7 cellular contexts compared by ENCODE assay signal in the genomic region with DNA sequence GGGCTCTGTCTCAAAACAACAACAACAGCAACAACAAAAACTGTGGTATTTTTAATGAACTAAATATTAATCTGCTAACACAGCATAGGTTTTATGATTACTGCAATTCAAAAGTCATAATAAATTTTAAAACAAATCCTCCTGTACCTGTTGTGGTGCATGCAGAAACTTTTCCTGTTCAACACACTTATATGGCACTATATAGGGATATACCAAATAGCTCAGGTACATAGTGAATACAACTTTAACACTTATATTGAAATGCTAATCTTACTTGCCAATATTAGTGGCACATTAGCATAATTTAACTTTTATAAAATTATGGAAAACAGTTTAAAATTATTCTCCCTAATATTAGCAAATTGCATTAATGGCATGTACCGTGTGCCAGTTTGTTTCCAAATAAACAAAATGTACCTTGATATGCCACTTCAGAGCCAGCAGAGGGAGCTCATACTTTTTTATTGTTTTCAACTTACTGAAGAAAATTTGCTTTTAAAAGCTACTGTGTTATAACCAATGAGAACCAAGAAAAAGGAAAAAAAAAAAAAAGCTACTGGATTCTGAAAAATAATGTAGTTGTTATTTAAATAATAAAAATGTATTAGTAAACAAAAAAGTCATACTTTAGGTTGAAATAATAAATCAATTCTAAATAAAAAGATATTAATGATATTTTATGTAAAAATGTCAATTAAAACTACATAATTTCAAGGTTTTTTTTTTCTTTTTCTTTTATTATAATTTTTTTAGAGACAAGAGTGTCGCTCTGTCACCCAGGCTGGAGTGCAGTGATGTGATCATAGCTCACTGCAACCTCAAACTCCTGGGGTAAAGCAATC. TPM values are rescaled to one million over a fixed set of nuclear protein-coding genes. Genes with fewer than 3 reads are reported as not detected.
DNase-seq lines count a peak whose midpoint lies in the region; ATAC-seq, FAIRE-seq and TF ChIP-seq lines count a peak whose summit lies in the region.

No MANE protein-coding gene starts in this region.

- DNase-seq in EH (ENCODE audit: low read depth) (peak; percentile 63), RPMI7951 (ENCODE audit: low read depth) (peak; percentile 53), endothelial cell of umbilical vein (ENCODE audit: low read depth, low spot score) (peak; percentile 53)
- no peak for DNase-seq in activated T-cell treated with anti-CD3 and anti-CD28 coated beads, Interleukin-2, amount 50 U/mL, for 24 hours

- H3K36me3 ChIP-seq in endothelial cell of umbilical vein (ENCODE audit: control insufficient read depth in 2 of 2, extremely low read depth in 1 of 2, insufficient read depth in 2 of 2, low read length in 2 of 2), result no peaks in the 10 kb centered on the region
- H3K36me3 ChIP-seq in neural cell (ENCODE audit: insufficient read depth, low read length), result no peaks in the 10 kb centered on the region

- H3K4me1 ChIP-seq in endothelial cell of umbilical vein (ENCODE audit: control insufficient read depth, extremely low read depth, insufficient read depth, low read length), result no peaks in the 10 kb centered on the region

- TF ChIP-seq CTCF in endothelial cell of umbilical vein (IDR thresholded peaks at IDR 0.05; ENCODE audit: extremely low read depth in 1 of 2, insufficient read depth in 1 of 2, low read depth in 1 of 2, low read length in 2 of 2), result peak; percentile 30 to 39
- peak; percentile 76 for TF ChIP-seq CTCF in neural cell (IDR thresholded peaks at IDR 0.05; ENCODE audit: poor library complexity, severe bottlenecking)

- no TSS peak for BruUV-seq in endothelial cell of umbilical vein (replicated peaks; lab: Mats Ljungman, UMichigan)

- no peak for TF ChIP-seq EP300 in neural cell (conservative IDR thresholded peaks at IDR 0.05; ENCODE audit: poor library complexity, severe bottlenecking)

- H3K9ac ChIP-seq in endothelial cell of umbilical vein (replicated peaks; ENCODE audit: extremely low read depth, insufficient read depth, low read length) (no peak overlapping the region), neural cell (ENCODE audit: low read length) (no peak overlapping the region)

- H3K79me2 ChIP-seq in endothelial cell of umbilical vein (ENCODE audit: control insufficient read depth, insufficient read depth, low read length), result no peaks in the 10 kb centered on the region
- H3K79me2 ChIP-seq in neural cell (replicated peaks; ENCODE audit: insufficient read depth, low read length), result no peaks in the 10 kb centered on the region

- no peaks in the 10 kb centered on the region for H3K9me2 ChIP-seq in neural cell (ENCODE audit: insufficient read depth, low read length)

- no peak overlapping the region for H3K27ac Mint-ChIP-seq in activated T-cell treated with anti-CD3 and anti-CD28 coated beads, Interleukin-2, amount 50 U/mL, for 24 hours

- H3K9me3 ChIP-seq in endothelial cell of umbilical vein (replicated peaks; ENCODE audit: control insufficient read depth, insufficient read depth, low read length), result no peaks in the 10 kb centered on the region
- no peaks in the 10 kb centered on the region for H3K9me3 ChIP-seq in neural cell (ENCODE audit: low read length)

- H2AFZ ChIP-seq in endothelial cell of umbilical vein (ENCODE audit: low read depth, low read length), result no peak overlapping the region
- H2AFZ ChIP-seq in neural cell (ENCODE audit: low read depth, low read length), result no peak overlapping the region

- TF ChIP-seq RAD21 in neural cell (conservative IDR thresholded peaks at IDR 0.05), result peak; percentile 72

- no peaks in the 10 kb centered on the region for H3K9me1 ChIP-seq in endothelial cell of umbilical vein (replicated peaks; ENCODE audit: control insufficient read depth, extremely low read depth, insufficient read depth, low read length)

- no peaks in the 10 kb centered on the region for H3K9me3 Mint-ChIP-seq in activated T-cell treated with anti-CD3 and anti-CD28 coated beads, Interleukin-2, amount 50 U/mL, for 24 hours

- H3K36me3 Mint-ChIP-seq in activated T-cell treated with anti-CD3 and anti-CD28 coated beads, Interleukin-2, amount 50 U/mL, for 24 hours (ENCODE audit: low read depth), result peaks cover 17% of the 10 kb centered on the region

- intact Hi-C loops in endothelial cell of umbilical vein (cut with micrococcal nuclease), result loop anchor here (1.0 kb wide), 2 partner anchors 57 to 117 kb away; partner anchors contain the start of gene NDFIP2

- H3K4me3 Mint-ChIP-seq in activated T-cell treated with anti-CD3 and anti-CD28 coated beads, Interleukin-2, amount 50 U/mL, for 24 hours, result no peak overlapping the region

- H3K27ac ChIP-seq in endothelial cell of umbilical vein (ENCODE audit: insufficient read depth, low read depth, low read length), result no peak overlapping the region
- no peak overlapping the region for H3K27ac ChIP-seq in neural cell (ENCODE audit: low read length)

- no peak for TF ChIP-seq POLR2A in endothelial cell of umbilical vein (IDR thresholded peaks at IDR 0.05; ENCODE audit: low read depth, low read length)

- peaks cover 21% of the 10 kb centered on the region for H3K4me1 Mint-ChIP-seq in activated T-cell treated with anti-CD3 and anti-CD28 coated beads, Interleukin-2, amount 50 U/mL, for 24 hours (ENCODE audit: low read depth)

- H4K20me1 ChIP-seq in endothelial cell of umbilical vein (replicated peaks; ENCODE audit: control insufficient read depth, extremely low read depth, insufficient read depth, low read length) (no peaks in the 10 kb centered on the region), neural cell (ENCODE audit: insufficient read depth) (no peaks in the 10 kb centered on the region)

- no peaks in the 10 kb centered on the region for H3F3A ChIP-seq in neural cell (ENCODE audit: insufficient read depth, low read length, poor library complexity, severe bottlenecking)

- ATAC-seq in GM19372 (IDR thresholded peaks at IDR 0.05; ENCODE audit: low read depth, unreplicated experiment) (peak; percentile 73), HG03520 (IDR thresholded peaks at IDR 0.05; ENCODE audit: unreplicated experiment) (peak; percentile 81)

- no peaks in the 10 kb centered on the region for H3K27me3 Mint-ChIP-seq in activated T-cell treated with anti-CD3 and anti-CD28 coated beads, Interleukin-2, amount 50 U/mL, for 24 hours

- POLR2A ChIA-PET in endothelial cell of umbilical vein (lab: Charles Lee), result interaction anchor here (0.7 to 1.5 kb wide), 2 partner anchors 57 to 116 kb away, joined by 4 to 6 read pairs; partner anchors contain the start of gene NDFIP2

- peak; percentile 64 for FAIRE-seq in endothelial cell of umbilical vein (lab: Jason Lieb, UNC)

- no peak overlapping the region for H3K4me3 ChIP-seq in endothelial cell of umbilical vein (replicated peaks in 1 of 3; ENCODE audit: insufficient read depth in 1 of 3, low read depth in 1 of 3, low read length in 3 of 3)
- H3K4me3 ChIP-seq in neural cell (ENCODE audit: low read length), result no peak overlapping the region

- no peaks in the 10 kb centered on the region for H3K27me3 ChIP-seq in endothelial cell of umbilical vein (ENCODE audit: control insufficient read depth in 2 of 2, insufficient read depth in 2 of 2, low read length in 2 of 2)
- H3K27me3 ChIP-seq in neural cell (ENCODE audit: insufficient read depth, low read depth, low read length), result no peaks in the 10 kb centered on the region

- CTCF ChIA-PET in endothelial cell of umbilical vein (lab: Charles Lee), result interaction anchor here (0.6 to 5.2 kb wide), 70 partner anchors 9 to 1906 kb away, joined by 3 to 815 read pairs (median 6); partner anchors contain the start of genes NDFIP2, RBM26 and SPRY2

- dilution Hi-C loops in endothelial cell of umbilical vein (cut with MboI; ENCODE audit: extremely low pct_ligation_motif_present, low sequenced_read_pairs), result no loop called here

- H3K4me2 ChIP-seq in endothelial cell of umbilical vein (ENCODE audit: insufficient read depth, low read length), result no peak overlapping the region
- no peak overlapping the region for H3K4me2 ChIP-seq in neural cell (ENCODE audit: low read length)

TF ChIP-seq in endothelial cell of umbilical vein, 7 proteins besides CTCF, POLR2A, EP300 and RAD21 (continues in another document):
- TF ChIP-seq MAX (IDR thresholded peaks at IDR 0.05; ENCODE audit: insufficient read depth, insufficient read length) (no peak), JUN (IDR thresholded peaks at IDR 0.05; ENCODE audit: borderline replicate concordance, insufficient read depth, insufficient read length, low read depth) (no peak)

TF ChIP-seq in neural cell, 6 proteins besides CTCF, POLR2A, EP300 and RAD21:
- TF ChIP-seq TAF1 (IDR thresholded peaks at IDR 0.05; ENCODE audit: low read depth) (no peak), SMC3 (conservative IDR thresholded peaks at IDR 0.05; ENCODE audit: poor library complexity) (peak; percentile 85)

RNA-seq across cellular contexts. Expression of gene RBM26, which starts 18.0 kb away (rescaled TPM):
- total RNA-seq in RPMI7951 (2014; rRNA removed; shearing (Covaris generic)), result 19.9 and 24.4 TPM in 2 replicates
- total RNA-seq in endothelial cell of umbilical vein, result 43.7 and 54.3 TPM in 2 replicates
- 10.8 and 14.8 TPM in 2 replicates for polyA plus RNA-seq in endothelial cell of umbilical vein
- polyA plus RNA-seq in endothelial cell of umbilical vein (2011; cell fraction: cytosol; rRNA removed), result 11.4 TPM in 2 replicates
- polyA plus RNA-seq in endothelial cell of umbilical vein (2011; cell fraction: nucleus; rRNA removed), result 90.4 and 116 TPM in 2 replicates
- 24.6 and 33.1 TPM in 2 replicates for polyA plus RNA-seq in endothelial cell of umbilical vein (2012)
- polyA minus RNA-seq in endothelial cell of umbilical vein, result 21.7 and 25.3 TPM in 2 replicates
- 17.1 TPM for polyA minus RNA-seq in endothelial cell of umbilical vein (2011; cell fraction: cytosol; rRNA and poly(A)+ RNA removed)
- polyA minus RNA-seq in endothelial cell of umbilical vein (2011; cell fraction: nucleus; rRNA and poly(A)+ RNA removed), result 69.9 and 97.4 TPM in 2 replicates
- 95.9 and 112 TPM in 2 replicates for polyA plus RNA-seq in neural cell
- 103 and 121 TPM in 2 replicates for polyA minus RNA-seq in neural cell

RNA-seq across cellular contexts. Expression of gene NDFIP2, which starts 56.9 kb away (rescaled TPM):
- total RNA-seq in RPMI7951 (2014; rRNA removed; shearing (Covaris generic)), result 30.1 and 51.2 TPM in 2 replicates
- total RNA-seq in endothelial cell of umbilical vein, result 18.5 and 21.8 TPM in 2 replicates
- polyA plus RNA-seq in endothelial cell of umbilical vein (7.9 and 8.8 TPM in 2 replicates), neural cell (32.0 and 41.2 TPM in 2 replicates)
- polyA plus RNA-seq in endothelial cell of umbilical vein (2011; cell fraction: cytosol; rRNA removed), result 5.9 and 7.9 TPM in 2 replicates
- polyA plus RNA-seq in endothelial cell of umbilical vein (2011; cell fraction: nucleus; rRNA removed), result 5.5 and 7.7 TPM in 2 replicates
- polyA plus RNA-seq in endothelial cell of umbilical vein (2012), result 12.6 and 13.1 TPM in 2 replicates
- polyA minus RNA-seq in endothelial cell of umbilical vein (21.4 and 22.7 TPM in 2 replicates), neural cell (45.7 and 49.2 TPM in 2 replicates)
- 27.8 TPM for polyA minus RNA-seq in endothelial cell of umbilical vein (2011; cell fraction: cytosol; rRNA and poly(A)+ RNA removed)
- polyA minus RNA-seq in endothelial cell of umbilical vein (2011; cell fraction: nucleus; rRNA and poly(A)+ RNA removed), result 12.6 and 13.8 TPM in 2 replicates
